9 cellular contexts compared by ENCODE assay signal in genomic region chr14:103058209-103059055, GRCh38. TPM values are rescaled to one million over a fixed set of nuclear protein-coding genes. Genes with fewer than 3 reads are reported as not detected.
DNase-seq lines count a peak whose midpoint lies in the region; ATAC-seq and TF ChIP-seq lines count a peak whose summit lies in the region.
"Had no signal": no experiment of that assay in that cellular context is flagged by ENCODE, and none has a peak within 500 bp of the region (broad histone marks: within the 10 kb centered on the region; RNA-seq: fewer than 3 reads in every experiment).

No MANE protein-coding gene starts in this region.

- WGBS in mammary epithelial cell (ENCODE audit: low coverage, missing lambda C conversion rate): 32% methylated on average over 27 of the region's 37 CpGs
- WGBS in lung, 2 donors: 49 to 52% methylated on average over 37 of the region's 37 CpGs

- intact Hi-C loops in mammary epithelial cell (cut with micrococcal nuclease): loop anchor here (5.0 kb wide), 1 partner anchor 71 kb away; no protein-coding TSS in a partner anchor

- peaks cover 44% of the 10 kb centered on the region for H3K79me2 ChIP-seq in mammary epithelial cell (ENCODE audit: insufficient read depth, low read length)

- H3K9ac ChIP-seq in mammary epithelial cell (ENCODE audit: insufficient read depth, low read length): peak overlapping the region; percentile 80

- no peak for ATAC-seq in activated T-cell treated with anti-CD3 and anti-CD28 coated beads, Interleukin-2, amount 50 U/mL, for 4 hours
- ATAC-seq in lung (ENCODE audit: insufficient read depth, low FRiP score): no peak

- peak overlapping the region; percentile 52 for H3K4me3 Mint-ChIP-seq in activated T-cell treated with anti-CD3 and anti-CD28 coated beads, Interleukin-2, amount 50 U/mL, for 4 hours
- H3K4me3 Mint-ChIP-seq in type B pancreatic cell: peak overlapping the region; percentile 89

- dilution Hi-C loops in mammary epithelial cell (cut with HindIII; ENCODE audit: low sequenced_read_pairs): no loop called here

- TF ChIP-seq CTCF in mammary epithelial cell (conservative IDR thresholded peaks at IDR 0.05 in 1 of 2, IDR thresholded peaks at IDR 0.05 in 1 of 2; ENCODE audit: extremely low read depth in 1 of 2, insufficient read depth in 1 of 2, low read depth in 1 of 2, low read length in 2 of 2): peak in 1 of 2 donors; percentile 13
- TF ChIP-seq CTCF in lung (IDR thresholded peaks at IDR 0.05; ENCODE audit: control extremely low read depth, extremely low read depth): no peak
- TF ChIP-seq CTCF in type B pancreatic cell (conservative IDR thresholded peaks at IDR 0.05): no peak

- peak overlapping the region; percentile 54 for H3K27ac ChIP-seq in mammary epithelial cell (ENCODE audit: insufficient read depth, low read depth, low read length)
- peak overlapping the region; percentile 74 to 92 for H3K27ac ChIP-seq in lung (ENCODE audit: low read depth in 1 of 2, low read length in 1 of 2)

- H3K4me1 ChIP-seq in mammary epithelial cell (ENCODE audit: insufficient read depth, low read length) (peaks cover 17% of the 10 kb centered on the region), lung (ENCODE audit: control insufficient read depth in 2 of 2, insufficient read depth in 2 of 2, low read length in 2 of 2) (peaks cover 0 to 11% of the 10 kb centered on the region in 2 donors)

- CTCF ChIA-PET in mammary epithelial cell (lab: Charles Lee; ENCODE audit: low non-redundant PET): no interaction called here

- peak overlapping the region; percentile 100 for H3K4me2 ChIP-seq in mammary epithelial cell (ENCODE audit: insufficient read depth, low read depth, low read length)

- H3K4me1 Mint-ChIP-seq in activated T-cell treated with anti-CD3 and anti-CD28 coated beads, Interleukin-2, amount 50 U/mL, for 4 hours (ENCODE audit: low read depth): peaks cover 11% of the 10 kb centered on the region
- H3K4me1 Mint-ChIP-seq in type B pancreatic cell (ENCODE audit: unreplicated experiment): peaks cover 37% of the 10 kb centered on the region

- H3K36me3 Mint-ChIP-seq in activated T-cell treated with anti-CD3 and anti-CD28 coated beads, Interleukin-2, amount 50 U/mL, for 4 hours (ENCODE audit: insufficient read depth): no peaks in the 10 kb centered on the region
- H3K36me3 Mint-ChIP-seq in type B pancreatic cell: no peaks in the 10 kb centered on the region

- H3K36me3 ChIP-seq in mammary epithelial cell (ENCODE audit: insufficient read depth, low read length) (no peaks in the 10 kb centered on the region), lung (ENCODE audit: control insufficient read depth in 2 of 2, insufficient read depth in 2 of 2, low read length in 2 of 2) (no peaks in the 10 kb centered on the region)

- peaks cover 24% of the 10 kb centered on the region for H3K27me3 Mint-ChIP-seq in activated T-cell treated with anti-CD3 and anti-CD28 coated beads, Interleukin-2, amount 50 U/mL, for 4 hours (ENCODE audit: low read depth)
- H3K27me3 Mint-ChIP-seq in type B pancreatic cell: no peaks in the 10 kb centered on the region

- H3K4me3 ChIP-seq in mammary epithelial cell (replicated peaks in 1 of 3; ENCODE audit: insufficient read depth in 1 of 3, low read depth in 2 of 3, low read length in 3 of 3): peak overlapping the region; percentile 97 to 99 (median 99)
- peak overlapping the region; percentile 73 for H3K4me3 ChIP-seq in lung

- in situ Hi-C loops in mammary epithelial cell (cut with MboI; ENCODE audit: low sequenced_read_pairs in 2 of 2): no loop called here

- H3K27ac Mint-ChIP-seq in type B pancreatic cell: peak overlapping the region; percentile 77

- H2AFZ ChIP-seq in mammary epithelial cell (ENCODE audit: low read depth, low read length): peak overlapping the region; percentile 100

- no peaks in the 10 kb centered on the region for H3K9me3 ChIP-seq in mammary epithelial cell (replicated peaks; ENCODE audit: insufficient read depth, low read length)
- H3K9me3 ChIP-seq in lung (ENCODE audit: control insufficient read depth in 2 of 2, insufficient read depth in 1 of 2, low read length in 1 of 2): peaks cover 0 to 1% of the 10 kb centered on the region in 2 donors

- no TSS peak for BruUV-seq in mammary epithelial cell (replicated peaks; lab: Mats Ljungman, UMichigan)

- H3K27me3 ChIP-seq in mammary epithelial cell (ENCODE audit: insufficient read depth, low read length) (no peaks in the 10 kb centered on the region), lung (ENCODE audit: control insufficient read depth, insufficient read depth) (no peaks in the 10 kb centered on the region)

- no peak for DNase-seq in activated T-cell treated with anti-CD3 and anti-CD28 coated beads, Interleukin-2, amount 50 U/mL, for 4 hours
- no peak for DNase-seq in activated T-cell treated with anti-CD3 and anti-CD28 coated beads for 4 hours
- no peak for DNase-seq in mammary epithelial cell
- no peak for DNase-seq in lung (ENCODE audit: low spot score)
- no peak for DNase-seq in type B pancreatic cell (ENCODE audit: extremely low spot score, unreplicated experiment)
- DNase-seq in epidermal melanocyte (ENCODE audit: insufficient read length, low spot score): no peak
- no peak for DNase-seq in putamen (ENCODE audit: low spot score)
- no peak for DNase-seq in activated gamma-delta T cell (lab: John Stamatoyannopoulos, UW)

- H3K9me3 Mint-ChIP-seq in activated T-cell treated with anti-CD3 and anti-CD28 coated beads, Interleukin-2, amount 50 U/mL, for 4 hours: no peaks in the 10 kb centered on the region
- H3K9me3 Mint-ChIP-seq in type B pancreatic cell: no peaks in the 10 kb centered on the region

- H4K20me1 ChIP-seq in mammary epithelial cell (ENCODE audit: insufficient read depth, low read length): no peaks in the 10 kb centered on the region

RNA-seq across cellular contexts. Expression of gene CDC42BPB, which starts 1.1 kb away (rescaled TPM):
- total RNA-seq in activated T-cell treated with anti-CD3 and anti-CD28 coated beads, Interleukin-2, amount 50 U/mL, for 4 hours: 1 to 10 TPM; 2.8 to 6.6 (median 5.1) TPM
- total RNA-seq in mammary epithelial cell: 10 to 100 TPM; 73.5 to 82.5 TPM
- polyA plus RNA-seq in mammary epithelial cell: 52.4 TPM
- polyA minus RNA-seq in mammary epithelial cell: 196 TPM
- total RNA-seq in lung: 10 to 100 TPM; 88.5 to 97.9 TPM
- polyA plus RNA-seq in lung: 10 to 100 TPM; 39.3 to 44.6 TPM
- 83.6 and 88.6 TPM in 2 replicates for total RNA-seq in type B pancreatic cell (ENCODE audit: low replicate concordance)

RNA-seq across cellular contexts. Expression of gene LBHD2, which starts 25.6 kb away (rescaled TPM):
- not detected for total RNA-seq in activated T-cell treated with anti-CD3 and anti-CD28 coated beads, Interleukin-2, amount 50 U/mL, for 4 hours
- total RNA-seq in mammary epithelial cell (not detected), lung (not detected), type B pancreatic cell (ENCODE audit: low replicate concordance) (not detected in 2 replicates)
- polyA plus RNA-seq in mammary epithelial cell (not detected), lung (under 1 TPM in 1 of 2 donors, not detected in 1; 0.08 TPM)
- polyA minus RNA-seq in mammary epithelial cell: not detected
- total RNA-seq: Daoy had no signal

RNA-seq across cellular contexts. Expression of gene EXOC3L4, which starts 36.1 kb away (rescaled TPM):
- not detected for total RNA-seq in activated T-cell treated with anti-CD3 and anti-CD28 coated beads, Interleukin-2, amount 50 U/mL, for 4 hours
- not detected for total RNA-seq in mammary epithelial cell
- not detected for polyA plus RNA-seq in mammary epithelial cell
- not detected for polyA minus RNA-seq in mammary epithelial cell
- total RNA-seq in lung: 1 to 10 TPM; 3.6 to 4.0 TPM
- polyA plus RNA-seq in lung: 1 to 10 TPM; 3.0 to 4.6 TPM
- 4.0 and 4.1 TPM in 2 replicates for total RNA-seq in type B pancreatic cell (ENCODE audit: low replicate concordance)

Comparison
In these comparisons a context has a peak if more than half of its experiments do, and no peak if none do; other contexts are left out.
1. RNA of gene CDC42BPB, which starts 1.1 kb away (total RNA-seq): 88.5 to 97.9 TPM in lung, 83.6 to 88.6 TPM in type B pancreatic cell and 73.5 to 82.5 TPM in mammary epithelial cell; 2.8 to 6.6 TPM in activated T-cell treated with anti-CD3 and anti-CD28 coated beads, Interleukin-2, amount 50 U/mL, for 4 hours; every median in the first group is over 4 times any median in the second.